Comparison of ENCODE assay signal across 22 cellular contexts in the genomic region with DNA sequence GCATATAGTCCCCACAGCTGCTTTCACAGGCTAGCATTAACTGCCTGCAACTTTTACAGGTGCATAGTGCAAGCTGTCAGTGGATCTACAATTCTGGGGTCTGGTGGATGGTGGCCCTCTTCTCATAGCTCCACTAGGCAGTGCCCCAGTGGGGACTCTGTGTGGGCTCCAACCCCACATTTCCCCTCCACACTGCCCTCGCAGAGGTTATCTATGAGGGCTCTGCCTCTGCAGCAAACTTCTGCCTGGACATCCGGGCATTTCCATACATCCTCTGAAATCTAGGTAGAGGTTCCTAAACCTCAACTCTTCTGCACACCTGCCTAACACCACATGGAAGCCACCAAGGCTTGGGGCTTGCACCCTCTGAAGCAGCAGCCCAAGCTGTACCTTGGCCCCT.
"Had no signal": no experiment of that assay in that cellular context is flagged by ENCODE, and none has a peak within 500 bp of the region (broad histone marks: within the 10 kb centered on the region; RNA-seq: fewer than 3 reads in every experiment).

No MANE protein-coding gene starts in this region.

- H3K4me3 ChIP-seq: cardiac muscle cell, lower lobe of right lung, pancreas, smooth muscle cell, tibial artery had no signal

- H3K27me3 ChIP-seq: cardiac muscle cell, neutrophil, pancreas, tibial artery had no signal

- ATAC-seq: effector memory CD8-positive, alpha-beta T cell; lower lobe of right lung; natural killer cell treated with Interleukin-12 subunit alpha and Interleukin-12 subunit beta and Interleukin-15 and Interleukin-18, amount 100 ng/mL, for 72 hours; pancreas; sciatic nerve had no signal

- DNase-seq: activated CD4-positive, alpha-beta T cell treated with anti-CD3 and anti-CD28 coated beads, Interleukin-2, amount 50 U/mL, for 1 hour; activated gamma-delta T cell treated with Interleukin-2 at 50 U/mL for 16 hours; activated naive CD8-positive, alpha-beta T cell treated with anti-CD3 and anti-CD28 coated beads for 36 hours; amygdala; effector memory CD8-positive, alpha-beta T cell; hippocampal formation; left colon; lower lobe of right lung; pancreas; stimulated activated naive CD4-positive, alpha-beta T cell; SW 1271; tibial artery had no signal

- H3K4me1 Mint-ChIP-seq: mesothelial cell of epicardium had no signal

- FAIRE-seq: islet of Langerhans, pancreas, TTC549 had no signal

- H3K4me3 Mint-ChIP-seq: activated naive CD8-positive, alpha-beta T cell treated with anti-CD3 and anti-CD28 coated beads for 36 hours; dendritic cell treated with granulocyte-macrophage colony-stimulating factor and Interleukin-4, amounts not matched to agents 40 ng/mL and 50 ng/mL, for 4 days; effector memory CD8-positive, alpha-beta T cell; mesothelial cell of epicardium; natural killer cell treated with Interleukin-12 subunit alpha and Interleukin-12 subunit beta and Interleukin-15 and Interleukin-18, amount 100 ng/mL, for 72 hours; WTC11 had no signal

- H3K9me3 ChIP-seq: neutrophil, pancreas had no signal

- H3K27ac Mint-ChIP-seq: activated naive CD8-positive, alpha-beta T cell treated with anti-CD3 and anti-CD28 coated beads for 36 hours; dendritic cell treated with granulocyte-macrophage colony-stimulating factor and Interleukin-4, amounts not matched to agents 40 ng/mL and 50 ng/mL, for 4 days; mesothelial cell of epicardium; natural killer cell treated with Interleukin-12 subunit alpha and Interleukin-12 subunit beta and Interleukin-15 and Interleukin-18, amount 100 ng/mL, for 72 hours; WTC11 had no signal

- H3K4me2 ChIP-seq: smooth muscle cell had no signal

- H3K27ac ChIP-seq: cardiac muscle cell, lower lobe of right lung, neutrophil, pancreas, tibial artery had no signal

- H3K4me1 ChIP-seq: lower lobe of right lung, pancreas, tibial artery had no signal
